In the genomic region with DNA sequence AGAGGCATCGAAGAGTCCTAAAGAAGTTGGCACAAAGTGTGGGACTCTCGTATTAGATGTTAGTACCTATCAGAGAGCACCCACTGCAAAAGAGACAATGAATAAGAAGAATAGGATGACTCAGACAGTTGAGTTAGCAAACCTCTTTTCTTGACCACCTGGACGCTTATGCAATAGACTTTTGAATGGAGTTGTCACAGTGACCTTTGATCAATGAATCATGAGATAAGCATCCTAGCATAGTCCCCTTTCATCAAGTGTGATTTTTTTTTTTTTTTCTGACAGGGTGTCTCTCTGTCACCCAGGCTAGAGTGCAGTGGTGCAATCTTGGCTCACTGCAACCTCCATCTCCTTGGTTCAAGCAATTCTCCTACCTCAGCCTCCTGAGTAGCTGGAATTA, we compare ENCODE assay signal across 32 cellular contexts.
"Had no signal": no experiment of that assay in that cellular context is flagged by ENCODE, and none has a peak within 500 bp of the region (broad histone marks: within the 10 kb centered on the region; RNA-seq: fewer than 3 reads in every experiment).

No MANE protein-coding gene starts in this region.

- DNase-seq: activated CD4-positive, alpha-beta memory T cell treated with anti-CD3 and anti-CD28 coated beads for 36 hours; activated CD4-positive, alpha-beta T cell treated with anti-CD3 and anti-CD28 coated beads, Interleukin-2, amount 10 ng/mL, durations not matched to agents 24 days and 14 days; activated CD4-positive, CD25-positive, alpha-beta regulatory T cell treated with anti-CD3 and anti-CD28 coated beads, Interleukin-2, amount 50 U/mL, for 72 hours; activated CD8-positive, alpha-beta memory T cell treated with anti-CD3 and anti-CD28 coated beads, Interleukin-2, amount 50 U/mL, for 4 hours; activated gamma-delta T cell; activated naive CD4-positive, alpha-beta T cell treated with anti-CD3 and anti-CD28 coated beads, Interleukin-2, amount 10 ng/mL, durations not matched to agents 7 days and 5 days; activated naive CD8-positive, alpha-beta T cell treated with anti-CD3 and anti-CD28 coated beads, Interleukin-2, amount 10 ng/mL, durations not matched to agents 7 days and 5 days; activated T-cell treated with anti-CD3 and anti-CD28 coated beads, Interleukin-2, amount 50 U/mL, for 24 hours; brain microvascular endothelial cell; caudate nucleus; foreskin fibroblast; head of caudate nucleus; hypothalamus; immature natural killer cell; kidney; midbrain; naive thymus-derived CD8-positive, alpha-beta T cell; nucleus accumbens; pancreas; retina; sigmoid colon; small intestine; stimulated activated CD4-positive, alpha-beta T cell treated with anti-CD3 and anti-CD28 coated beads, Interleukin-1b, Interleukin-23, amount 100 ng/mL, for 48 hours; stimulated activated CD4-positive, alpha-beta T cell treated with anti-CD3 and anti-CD28 coated beads, Interleukin-4, amount 100 ng/mL, for 4 hours; stimulated activated CD8-positive, alpha-beta memory T cell treated with anti-CD3 and anti-CD28 coated beads, Interleukin-4, amount 100 ng/mL, for 48 hours; stimulated activated naive CD8-positive, alpha-beta T cell treated with anti-CD3 and anti-CD28 coated beads, Interleukin-15, amount 100 ng/mL, for 72 hours; substantia nigra; T1000 had no signal

- H3K36me3 ChIP-seq: brain microvascular endothelial cell, pancreas, prostate gland, sigmoid colon, vagina had no signal

- FAIRE-seq: astrocyte, endothelial cell of umbilical vein, kidney, pancreas, small intestine had no signal

- H3K4me3 ChIP-seq: pancreas, prostate gland, sigmoid colon, vagina had no signal

- H3K27ac ChIP-seq: brain microvascular endothelial cell, pancreas, prostate gland, sigmoid colon, vagina had no signal

- H3K9me3 ChIP-seq: pancreas, prostate gland, sigmoid colon, vagina had no signal

- H3K27me3 ChIP-seq: brain microvascular endothelial cell, pancreas, sigmoid colon, vagina had no signal

- H3K4me1 ChIP-seq: pancreas, prostate gland, sigmoid colon, vagina had no signal
